9 cellular contexts compared by ENCODE assay signal in genomic region chr19:10294368-10294697, GRCh38. TPM values are rescaled to one million over a fixed set of nuclear protein-coding genes. Genes with fewer than 3 reads are reported as not detected.
A peak's percentile ranks its signal among the peaks of the same experiment; 100 is the strongest.
DNase-seq lines count a peak whose midpoint lies in the region; ATAC-seq lines count a peak whose summit lies in the region.
"Had no signal": no experiment of that assay in that cellular context is flagged by ENCODE, and none has a peak within 500 bp of the region (broad histone marks: within the 10 kb centered on the region; RNA-seq: fewer than 3 reads in every experiment).

No MANE protein-coding gene starts in this region.

- no peak for ATAC-seq in naive thymus-derived CD8-positive, alpha-beta T cell
- ATAC-seq in GM19455 (IDR thresholded peaks at IDR 0.05; ENCODE audit: unreplicated experiment) = no peak
- ATAC-seq: activated T-cell treated with anti-CD3 and anti-CD28 coated beads, Interleukin-2, amount 50 U/mL, for 4 hours had no signal

- CTCF ChIA-PET in CD8-positive, alpha-beta memory T cell (lab: Charles Lee) = interaction anchor here (8.0 kb wide), 1 partner anchor 22 kb away, joined by 71 read pairs; the partner anchor contains the start of gene ICAM1

- H3K4me1 ChIP-seq in CD8-positive, alpha-beta memory T cell (ENCODE audit: insufficient read depth, low read length) = peaks cover 57% of the 10 kb centered on the region

- no peaks in the 10 kb centered on the region for H3K36me3 ChIP-seq in CD8-positive, alpha-beta memory T cell (ENCODE audit: insufficient read depth, low read length)

- no peak overlapping the region for H3K27ac ChIP-seq in CD8-positive, alpha-beta memory T cell (ENCODE audit: low read depth, low read length)

- POLR2A ChIA-PET in CD8-positive, alpha-beta memory T cell (lab: Charles Lee) = no interaction called here
- POLR2A ChIA-PET in naive thymus-derived CD8-positive, alpha-beta T cell (lab: Charles Lee) = interaction anchor here (1.5 to 1.9 kb wide), 2 partner anchors 23 to 39 kb away, joined by 3 to 5 read pairs; partner anchors contain the start of genes ICAM1 and RAVER1

- H3K4me3 Mint-ChIP-seq in CD8-positive, alpha-beta memory T cell = peak overlapping the region; percentile 19 to 86 (median 50)
- H3K4me3 Mint-ChIP-seq in activated T-helper 2 cell treated with anti-CD3 and anti-CD28 coated beads, Interferon-gamma antibody, Interleukin-2, Interleukin-4, amounts not matched to agents 10 μg/mL and 5 μg/mL and 100 μg/mL, durations not matched to agents 14 hours and 24 hours and 36 hours (ENCODE audit: low read depth) = peak overlapping the region; percentile 2
- peak overlapping the region in 9 of 10 donors; percentile 4 to 91 (median 60) for H3K4me3 Mint-ChIP-seq in naive thymus-derived CD8-positive, alpha-beta T cell

- no peak overlapping the region for H3K4me3 ChIP-seq in CD8-positive, alpha-beta memory T cell (ENCODE audit: low read length)

- H3K27ac Mint-ChIP-seq in CD8-positive, alpha-beta memory T cell = no peak overlapping the region
- no peak overlapping the region for H3K27ac Mint-ChIP-seq in activated T-helper 2 cell treated with anti-CD3 and anti-CD28 coated beads, Interferon-gamma antibody, Interleukin-2, Interleukin-4, amounts not matched to agents 10 μg/mL and 5 μg/mL and 100 μg/mL, durations not matched to agents 14 hours and 24 hours and 36 hours
- peak overlapping the region in 1 of 10 donors; percentile 18 for H3K27ac Mint-ChIP-seq in naive thymus-derived CD8-positive, alpha-beta T cell

- H3K4me1 Mint-ChIP-seq in CD8-positive, alpha-beta memory T cell = peaks cover 40 to 54% (median 41%) of the 10 kb centered on the region in 3 donors
- peaks cover 41% of the 10 kb centered on the region for H3K4me1 Mint-ChIP-seq in activated T-helper 2 cell treated with anti-CD3 and anti-CD28 coated beads, Interferon-gamma antibody, Interleukin-2, Interleukin-4, amounts not matched to agents 10 μg/mL and 5 μg/mL and 100 μg/mL, durations not matched to agents 14 hours and 24 hours and 36 hours (ENCODE audit: low read depth)
- H3K4me1 Mint-ChIP-seq in naive thymus-derived CD8-positive, alpha-beta T cell = peaks cover 24 to 54% (median 49%) of the 10 kb centered on the region in 4 donors

- no peaks in the 10 kb centered on the region for H3K9me3 ChIP-seq in CD8-positive, alpha-beta memory T cell (ENCODE audit: low read length)

- H3K27me3 Mint-ChIP-seq in CD8-positive, alpha-beta memory T cell = peaks cover 42 to 48% of the 10 kb centered on the region in 2 donors
- peaks cover 53% of the 10 kb centered on the region for H3K27me3 Mint-ChIP-seq in activated T-helper 2 cell treated with anti-CD3 and anti-CD28 coated beads, Interferon-gamma antibody, Interleukin-2, Interleukin-4, amounts not matched to agents 10 μg/mL and 5 μg/mL and 100 μg/mL, durations not matched to agents 14 hours and 24 hours and 36 hours (ENCODE audit: low read depth)
- H3K27me3 Mint-ChIP-seq in naive thymus-derived CD8-positive, alpha-beta T cell = peaks cover 16 to 61% (median 32%) of the 10 kb centered on the region in 5 donors

- intact Hi-C loops in activated T-helper 2 cell treated with anti-CD3 and anti-CD28 coated beads, Interferon-gamma antibody, Interleukin-2, Interleukin-4, amounts not matched to agents 10 μg/mL and 5 μg/mL and 100 μg/mL, durations not matched to agents 14 hours and 24 hours and 36 hours (cut with micrococcal nuclease) = loop anchor here (10.0 kb wide), 1 partner anchor 360 kb away; the partner anchor contains the start of gene ILF3
- intact Hi-C loops in posterior cingulate gyrus (cut with DNase I) = no loop called here

- H3K36me3 Mint-ChIP-seq in CD8-positive, alpha-beta memory T cell = no peaks in the 10 kb centered on the region
- peaks cover 9% of the 10 kb centered on the region for H3K36me3 Mint-ChIP-seq in activated T-helper 2 cell treated with anti-CD3 and anti-CD28 coated beads, Interferon-gamma antibody, Interleukin-2, Interleukin-4, amounts not matched to agents 10 μg/mL and 5 μg/mL and 100 μg/mL, durations not matched to agents 14 hours and 24 hours and 36 hours (ENCODE audit: low read depth)
- H3K36me3 Mint-ChIP-seq in naive thymus-derived CD8-positive, alpha-beta T cell = peaks cover 0 to 4% (median 0%) of the 10 kb centered on the region in 3 donors

- peaks cover 46% of the 10 kb centered on the region for H3K27me3 ChIP-seq in CD8-positive, alpha-beta memory T cell (ENCODE audit: insufficient read depth, low read length, poor library complexity, severe bottlenecking)

- DNase-seq in CD8-positive, alpha-beta memory T cell = no peak
- no peak for DNase-seq in activated T-helper 2 cell treated with anti-CD3 and anti-CD28 coated beads, Interferon-gamma antibody, Interleukin-2, Interleukin-4, amounts not matched to agents 10 μg/mL and 5 μg/mL and 100 μg/mL, durations not matched to agents 14 hours and 24 hours and 36 hours (ENCODE audit: low spot score)
- DNase-seq in naive thymus-derived CD8-positive, alpha-beta T cell = no peak
- DNase-seq in SIG-M5 (lab: John Stamatoyannopoulos, UW) (no peak), posterior cingulate gyrus (no peak)
- DNase-seq: activated T-cell treated with anti-CD3 and anti-CD28 coated beads, Interleukin-2, amount 50 U/mL, for 4 hours; caudate nucleus had no signal

- no peaks in the 10 kb centered on the region for H3K9me3 Mint-ChIP-seq in CD8-positive, alpha-beta memory T cell
- no peaks in the 10 kb centered on the region for H3K9me3 Mint-ChIP-seq in activated T-helper 2 cell treated with anti-CD3 and anti-CD28 coated beads, Interferon-gamma antibody, Interleukin-2, Interleukin-4, amounts not matched to agents 10 μg/mL and 5 μg/mL and 100 μg/mL, durations not matched to agents 14 hours and 24 hours and 36 hours
- peaks cover 0 to 2% (median 0%) of the 10 kb centered on the region in 9 donors for H3K9me3 Mint-ChIP-seq in naive thymus-derived CD8-positive, alpha-beta T cell
- H3K9me3 Mint-ChIP-seq: activated T-cell treated with anti-CD3 and anti-CD28 coated beads, Interleukin-2, amount 50 U/mL, for 4 hours had no signal

RNA-seq across cellular contexts. Expression of gene ICAM5, which starts 4.6 kb away (rescaled TPM):
- 1 to 10 TPM; 1.8 to 2.0 TPM for total RNA-seq in CD8-positive, alpha-beta memory T cell
- polyA plus RNA-seq in CD8-positive, alpha-beta memory T cell = not detected
- total RNA-seq in activated T-helper 2 cell treated with anti-CD3 and anti-CD28 coated beads, Interferon-gamma antibody, Interleukin-2, Interleukin-4, amounts not matched to agents 10 μg/mL and 5 μg/mL and 100 μg/mL, durations not matched to agents 14 hours and 24 hours and 36 hours = 2.6 and 3.5 TPM in 2 replicates
- not detected for total RNA-seq in naive thymus-derived CD8-positive, alpha-beta T cell
- polyA plus RNA-seq in naive thymus-derived CD8-positive, alpha-beta T cell = not detected

RNA-seq across cellular contexts. Expression of gene ICAM4, which starts 7.6 kb away (rescaled TPM):
- total RNA-seq in CD8-positive, alpha-beta memory T cell = under 1 TPM; 0.15 to 0.33 TPM
- polyA plus RNA-seq in CD8-positive, alpha-beta memory T cell = 0.95 TPM
- total RNA-seq in activated T-helper 2 cell treated with anti-CD3 and anti-CD28 coated beads, Interferon-gamma antibody, Interleukin-2, Interleukin-4, amounts not matched to agents 10 μg/mL and 5 μg/mL and 100 μg/mL, durations not matched to agents 14 hours and 24 hours and 36 hours = 1.4 and 1.6 TPM in 2 replicates
- under 1 TPM in 1 of 2 experiments, not detected in 1; 0.57 TPM for total RNA-seq in naive thymus-derived CD8-positive, alpha-beta T cell
- under 1 TPM in 2 of 3 donors, not detected in 1; 0.22 to 0.42 TPM for polyA plus RNA-seq in naive thymus-derived CD8-positive, alpha-beta T cell
- total RNA-seq: NCI-H460 had no signal

RNA-seq across cellular contexts. Expression of gene ZGLP1, which starts 15.3 kb away (rescaled TPM):
- total RNA-seq in CD8-positive, alpha-beta memory T cell = 1 to 10 TPM; 5.6 to 7.3 TPM
- polyA plus RNA-seq in CD8-positive, alpha-beta memory T cell = 0.56 TPM
- total RNA-seq in activated T-helper 2 cell treated with anti-CD3 and anti-CD28 coated beads, Interferon-gamma antibody, Interleukin-2, Interleukin-4, amounts not matched to agents 10 μg/mL and 5 μg/mL and 100 μg/mL, durations not matched to agents 14 hours and 24 hours and 36 hours = 3.2 and 3.5 TPM in 2 replicates
- 10 to 100 TPM; 10.0 to 12.2 TPM for total RNA-seq in naive thymus-derived CD8-positive, alpha-beta T cell
- under 1 TPM in 1 of 3 donors, not detected in 2; 0.27 TPM for polyA plus RNA-seq in naive thymus-derived CD8-positive, alpha-beta T cell

RNA-seq across cellular contexts. Expression of gene FDX2, which starts 21.5 kb away (rescaled TPM):
- 10 to 100 TPM; 29.6 to 30.0 TPM for total RNA-seq in CD8-positive, alpha-beta memory T cell
- polyA plus RNA-seq in CD8-positive, alpha-beta memory T cell = 16.1 TPM
- 16.8 and 18.0 TPM in 2 replicates for total RNA-seq in activated T-helper 2 cell treated with anti-CD3 and anti-CD28 coated beads, Interferon-gamma antibody, Interleukin-2, Interleukin-4, amounts not matched to agents 10 μg/mL and 5 μg/mL and 100 μg/mL, durations not matched to agents 14 hours and 24 hours and 36 hours
- 10 to 100 TPM; 11.9 to 14.9 TPM for total RNA-seq in naive thymus-derived CD8-positive, alpha-beta T cell
- 10 to 100 TPM; 14.3 to 26.7 (median 18.4) TPM for polyA plus RNA-seq in naive thymus-derived CD8-positive, alpha-beta T cell

RNA-seq across cellular contexts. Expression of gene ICAM1, which starts 23.4 kb away (rescaled TPM):
- 10 to 100 TPM; 65.8 to 66.8 TPM for total RNA-seq in CD8-positive, alpha-beta memory T cell
- 13.1 TPM for polyA plus RNA-seq in CD8-positive, alpha-beta memory T cell
- total RNA-seq in activated T-helper 2 cell treated with anti-CD3 and anti-CD28 coated beads, Interferon-gamma antibody, Interleukin-2, Interleukin-4, amounts not matched to agents 10 μg/mL and 5 μg/mL and 100 μg/mL, durations not matched to agents 14 hours and 24 hours and 36 hours = 75.3 and 75.7 TPM in 2 replicates
- total RNA-seq in naive thymus-derived CD8-positive, alpha-beta T cell = 1 to 10 TPM; 1.9 to 2.0 TPM
- polyA plus RNA-seq in naive thymus-derived CD8-positive, alpha-beta T cell = 1 to 10 TPM; 1.2 to 3.9 (median 2.8) TPM

Comparison
In these comparisons a context has a peak if more than half of its experiments do, and no peak if none do; other contexts are left out.
1. H3K4me3 Mint-ChIP-seq: peak in every context shown above with its lines; median percentile 60 in naive thymus-derived CD8-positive, alpha-beta T cell; 50 in CD8-positive, alpha-beta memory T cell; 2 in activated T-helper 2 cell treated with anti-CD3 and anti-CD28 coated beads, Interferon-gamma antibody, Interleukin-2, Interleukin-4, amounts not matched to agents 10 μg/mL and 5 μg/mL and 100 μg/mL, durations not matched to agents 14 hours and 24 hours and 36 hours.